9 cellular contexts compared by ENCODE assay signal in the genomic region with DNA sequence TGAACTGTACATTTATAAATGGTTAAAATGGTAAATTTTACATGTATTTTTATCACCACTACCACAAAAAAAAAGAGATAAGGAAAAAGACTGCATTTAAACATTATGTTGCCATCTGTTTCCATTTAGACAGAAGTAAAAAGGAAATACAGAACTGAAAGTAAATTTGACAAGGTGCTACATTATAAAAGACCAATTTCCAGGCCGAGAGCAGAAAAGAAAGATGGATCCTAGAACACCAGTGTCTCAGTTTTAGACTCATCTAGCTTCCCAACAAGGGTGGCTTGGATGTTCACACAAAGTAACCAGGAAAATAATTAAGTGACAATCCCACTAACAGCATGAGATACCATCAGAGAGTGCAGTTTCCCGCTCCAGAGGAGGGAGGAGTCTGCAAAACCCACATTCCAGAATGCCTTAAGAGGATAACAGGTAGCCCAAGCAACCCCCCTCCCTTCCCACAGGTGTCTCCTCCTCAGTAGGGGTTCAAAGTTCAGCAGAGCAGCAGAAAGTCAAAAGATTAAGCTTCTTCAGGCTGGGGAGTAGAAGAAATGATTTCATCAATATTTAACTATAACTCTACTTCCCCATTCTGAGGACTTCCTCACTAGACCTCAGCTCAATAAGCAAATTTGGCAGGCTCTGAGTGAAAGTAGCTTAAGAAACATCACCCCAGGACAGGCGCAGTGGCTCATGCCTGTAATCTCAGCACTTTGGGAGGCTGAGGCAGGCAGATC. TPM values are rescaled to one million over a fixed set of nuclear protein-coding genes. Genes with fewer than 3 reads are reported as not detected.
DNase-seq lines count a peak whose midpoint lies in the region; ATAC-seq and TF ChIP-seq lines count a peak whose summit lies in the region.
"Had no signal": no experiment of that assay in that cellular context is flagged by ENCODE, and none has a peak within 500 bp of the region (broad histone marks: within the 10 kb centered on the region; RNA-seq: fewer than 3 reads in every experiment).

No MANE protein-coding gene starts in this region.

- H3K27ac ChIP-seq in AG04450 (ENCODE audit: low read depth, low read length), result peak overlapping the region; percentile 1
- H3K27ac ChIP-seq in left lung, result peak overlapping the region; percentile 29 to 98

- TF ChIP-seq CTCF in AG04450 (IDR thresholded peaks at IDR 0.05; ENCODE audit: low read depth, low read length) (no peak), HFFc6 (IDR thresholded peaks at IDR 0.05) (no peak), WTC11 (IDR thresholded peaks at IDR 0.05) (no peak), left lung (IDR thresholded peaks at IDR 0.05) (no peak)

- CTCF ChIA-PET in AG04450 (lab: Charles Lee) (interaction anchor here (0.9 kb wide), 1 partner anchor 91 kb away, joined by 3 read pairs; no protein-coding TSS in a partner anchor), WTC11 (lab: Charles Lee) (interaction anchor here (0.9 to 2.8 kb wide), 2 partner anchors 19 to 155 kb away, joined by 6 to 7 read pairs; no protein-coding TSS in a partner anchor)

- H3K9me3 ChIP-seq in AG04450 (ENCODE audit: control insufficient read depth, insufficient read depth, low read length) (peaks cover 3% of the 10 kb centered on the region; the same call in 1 of the 2 replicates), left lung (no peaks in the 10 kb centered on the region)

- peak overlapping the region; percentile 99 for H3K4me3 Mint-ChIP-seq in HFFc6
- H3K4me3 Mint-ChIP-seq in WTC11, result peak overlapping the region; percentile 48

- H3K4me1 ChIP-seq in left lung, result peaks cover 57 to 76% of the 10 kb centered on the region in 2 donors

- H3K27me3 Mint-ChIP-seq in HFFc6 (ENCODE audit: insufficient read depth) (peaks cover 4% of the 10 kb centered on the region), WTC11 (ENCODE audit: low read depth) (no peaks in the 10 kb centered on the region)

- no peaks in the 10 kb centered on the region for H3K27me3 ChIP-seq in AG04450 (ENCODE audit: control insufficient read depth, insufficient read depth, low read length)
- no peaks in the 10 kb centered on the region for H3K27me3 ChIP-seq in left lung

- intact Hi-C loops in left lung (cut with DNase I), result no loop called here

- no peak for DNase-seq in AG04450 (ENCODE audit: low read depth, low spot score)
- DNase-seq in HFFc6, result no peak
- peak; percentile 24 for DNase-seq in WTC11 (ENCODE audit: low spot score)
- no peak for DNase-seq in left lung
- DNase-seq in glomerular visceral epithelial cell (ENCODE audit: extremely low spot score), result no peak
- no peak for DNase-seq in HuH-7.5 (ENCODE audit: low spot score)
- DNase-seq: NCI-H1048 had no signal

- no peaks in the 10 kb centered on the region; the same call in 1 of the 2 replicates for H3K9me3 Mint-ChIP-seq in HFFc6
- no peaks in the 10 kb centered on the region for H3K9me3 Mint-ChIP-seq in WTC11

- peaks cover 0 to 19% of the 10 kb centered on the region in 2 donors for H3K36me3 ChIP-seq in left lung

- H3K4me3 ChIP-seq in AG04450 (ENCODE audit: low read depth, low read length) (peak overlapping the region; percentile 32), left lung (peak overlapping the region in 1 of 2 donors; percentile 86)

- H3K4me1 Mint-ChIP-seq in HFFc6 (ENCODE audit: low read depth) (peaks cover 77% of the 10 kb centered on the region), WTC11 (peaks cover 43% of the 10 kb centered on the region)

- H3K36me3 Mint-ChIP-seq in HFFc6 (ENCODE audit: low read depth), result peaks cover 57% of the 10 kb centered on the region
- peaks cover 22% of the 10 kb centered on the region for H3K36me3 Mint-ChIP-seq in WTC11

- ATAC-seq in WTC11 (no peak), left lung (no peak), HG03442 (IDR thresholded peaks at IDR 0.05; ENCODE audit: unreplicated experiment) (no peak), HG02973 (IDR thresholded peaks at IDR 0.05; ENCODE audit: unreplicated experiment) (no peak)

- POLR2A ChIA-PET in AG04450 (lab: Yijun Ruan, JAX), result no interaction called here
- POLR2A ChIA-PET in WTC11 (lab: Charles Lee), result interaction anchor here (1.0 to 1.5 kb wide), 2 partner anchors 40 to 155 kb away, joined by 3 to 4 read pairs; partner anchors contain the start of gene UBAP2L

- peak overlapping the region; percentile 19 for H3K27ac Mint-ChIP-seq in HFFc6
- peak overlapping the region; percentile 43 for H3K27ac Mint-ChIP-seq in WTC11

TF ChIP-seq in WTC11, 78 proteins besides CTCF, POLR2A, EP300 and RAD21:
- TF ChIP-seq GTF2I (CRISPR knock-in tag; conservative IDR thresholded peaks at IDR 0.05), result no peak
- TF ChIP-seq ZMAT4 (CRISPR knock-in tag; IDR thresholded peaks at IDR 0.05), result no peak
- TF ChIP-seq ZNF219 (CRISPR knock-in tag; IDR thresholded peaks at IDR 0.05; ENCODE audit: borderline replicate concordance), result no peak
- no peak for TF ChIP-seq NFATC4 (CRISPR knock-in tag; IDR thresholded peaks at IDR 0.05)
- no peak for TF ChIP-seq ZNF671 (CRISPR knock-in tag; IDR thresholded peaks at IDR 0.05)
- TF ChIP-seq NFE2L1 (CRISPR knock-in tag; IDR thresholded peaks at IDR 0.05), result no peak
- TF ChIP-seq GABPB1 (CRISPR knock-in tag; IDR thresholded peaks at IDR 0.05), result no peak

RNA-seq across cellular contexts. Expression of gene TPM3, which starts 11.8 kb away (rescaled TPM):
- 397 and 565 TPM in 2 replicates for polyA plus RNA-seq in AG04450 (2011; rRNA removed)
- 140 and 155 TPM in 2 replicates for polyA minus RNA-seq in AG04450 (2011; rRNA and poly(A)+ RNA removed)
- 100 to 1,000 TPM; 503 to 809 (median 701) TPM for total RNA-seq in HFFc6 (2021; fragmentation: NEBNext Ultra II Directional; extraction: Animal tissue kit (Norgen Biotek cat#: 25700))
- total RNA-seq in WTC11 (2021) (496 to 614 TPM (median 504 TPM) in 3 replicates), left lung (100 to 1,000 TPM; 318 to 406 TPM)

RNA-seq across cellular contexts. Expression of gene NUP210L, which starts 25.2 kb away (rescaled TPM):
- polyA plus RNA-seq in AG04450 (2011; rRNA removed), result 0.01 TPM in 1 of 2 replicates, not detected in the other
- polyA minus RNA-seq in AG04450 (2011; rRNA and poly(A)+ RNA removed), result 0.05 TPM in 1 of 2 replicates, not detected in the other
- not detected for total RNA-seq in HFFc6 (2021; fragmentation: NEBNext Ultra II Directional; extraction: Animal tissue kit (Norgen Biotek cat#: 25700))
- 0.02 to 0.09 TPM in 2 of 3 replicates, not detected in the other for total RNA-seq in WTC11 (2021)
- under 1 TPM; 0.16 to 0.26 TPM for total RNA-seq in left lung

RNA-seq across cellular contexts. Expression of gene CFAP141, which starts 26.0 kb away (rescaled TPM):
- polyA plus RNA-seq in AG04450 (2011; rRNA removed), result not detected in 2 replicates
- not detected in 2 replicates for polyA minus RNA-seq in AG04450 (2011; rRNA and poly(A)+ RNA removed)
- total RNA-seq in HFFc6 (2021; fragmentation: NEBNext Ultra II Directional; extraction: Animal tissue kit (Norgen Biotek cat#: 25700)), result not detected
- total RNA-seq in WTC11 (2021) (not detected in 3 replicates), left lung (not detected)

RNA-seq across cellular contexts. Expression of gene UBAP2L, which starts 40.6 kb away (rescaled TPM):
- polyA plus RNA-seq in AG04450 (2011; rRNA removed), result 173 and 177 TPM in 2 replicates
- 161 and 185 TPM in 2 replicates for polyA minus RNA-seq in AG04450 (2011; rRNA and poly(A)+ RNA removed)
- 100 to 1,000 TPM; 197 to 257 (median 227) TPM for total RNA-seq in HFFc6 (2021; fragmentation: NEBNext Ultra II Directional; extraction: Animal tissue kit (Norgen Biotek cat#: 25700))
- total RNA-seq in WTC11 (2021) (201 to 205 TPM (median 203 TPM) in 3 replicates), left lung (100 to 1,000 TPM; 131 to 144 TPM)
